8 cellular contexts compared by ENCODE assay signal in the genomic region with DNA sequence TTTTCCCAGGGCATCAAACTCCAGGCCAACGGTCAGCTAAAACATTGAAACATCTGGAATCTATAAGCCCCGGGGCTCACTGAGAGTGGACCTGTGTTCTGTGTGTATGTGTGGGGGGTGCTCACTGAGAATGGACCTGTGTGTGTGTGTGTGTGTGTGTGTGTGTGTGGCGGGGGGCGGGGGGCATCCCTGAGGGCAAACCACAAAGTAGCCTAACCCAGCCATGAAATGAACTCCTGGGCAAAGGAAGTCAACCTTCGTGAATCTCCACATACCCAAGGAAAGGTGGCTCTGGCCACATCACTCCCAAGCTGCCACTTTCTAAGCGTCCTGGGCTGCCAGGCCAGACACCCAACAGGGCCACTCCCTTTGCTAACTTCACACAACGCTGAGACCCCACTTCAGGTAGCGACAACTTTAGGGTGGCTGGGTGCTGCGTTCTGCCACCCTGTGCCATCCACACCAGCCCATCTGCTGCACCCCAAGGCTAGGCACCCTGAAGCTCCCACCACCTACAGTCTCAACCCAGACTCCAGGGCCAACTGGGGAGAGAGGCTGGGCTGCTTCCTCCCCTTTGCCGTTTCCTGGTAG. TPM values are rescaled to one million over a fixed set of nuclear protein-coding genes. Genes with fewer than 3 reads are reported as not detected.
A peak's percentile ranks its signal among the peaks of the same experiment; 100 is the strongest.
DNase-seq lines count a peak whose midpoint lies in the region; ATAC-seq and TF ChIP-seq lines count a peak whose summit lies in the region.

No MANE protein-coding gene starts in this region.

- H3K27ac ChIP-seq in sigmoid colon, result peak overlapping the region; percentile 98 to 99 (median 99)

- peaks cover 7 to 19% (median 13%) of the 10 kb centered on the region in 4 donors for H3K36me3 ChIP-seq in sigmoid colon

- H3K4me3 Mint-ChIP-seq in T-helper 2 cell treated with Interferon-gamma antibody and Interleukin-4, amounts not matched to agents 5 μg/mL and 100 μg/mL, for 36 hours, result peak overlapping the region; percentile 94

- H3K27ac Mint-ChIP-seq in T-helper 2 cell treated with Interferon-gamma antibody and Interleukin-4, amounts not matched to agents 5 μg/mL and 100 μg/mL, for 36 hours, result peak overlapping the region; percentile 87

- DNase-seq in T-helper 2 cell treated with Interferon-gamma antibody and Interleukin-4, amounts not matched to agents 5 μg/mL and 100 μg/mL, for 36 hours (ENCODE audit: low spot score), result no peak
- DNase-seq in fibroblast of pulmonary artery (ENCODE audit: low read depth), result no peak
- no peak for DNase-seq in sigmoid colon
- no peak for DNase-seq in stimulated activated CD4-positive, alpha-beta T cell treated with anti-CD3 and anti-CD28 coated beads, Interleukin-2, amount 100 ng/mL, for 48 hours
- no peak for DNase-seq in NCI-H2081 treated with DMSO at 0.1 percent for 48 hours (lab: John Stamatoyannopoulos, UW)

- peak overlapping the region; percentile 84 for H3K4me3 ChIP-seq in GM12875 (ENCODE audit: low read depth, low read length)
- peak overlapping the region; percentile 85 for H3K4me3 ChIP-seq in fibroblast of pulmonary artery (replicated peaks; ENCODE audit: low read depth, low read length)
- peak overlapping the region; percentile 85 to 99 (median 92) for H3K4me3 ChIP-seq in sigmoid colon

- WGBS in sigmoid colon, 2 donors, result 35 to 60% methylated on average over 10 of the region's 10 CpGs

- peaks cover 3% of the 10 kb centered on the region for H3K27me3 Mint-ChIP-seq in T-helper 2 cell treated with Interferon-gamma antibody and Interleukin-4, amounts not matched to agents 5 μg/mL and 100 μg/mL, for 36 hours (ENCODE audit: low read depth)

- no peak for ATAC-seq in HG02852 (IDR thresholded peaks at IDR 0.05; ENCODE audit: unreplicated experiment)
- ATAC-seq in GM19324 (IDR thresholded peaks at IDR 0.05; ENCODE audit: low FRiP score, unreplicated experiment), result no peak

- peaks cover 15% of the 10 kb centered on the region for H3K4me1 Mint-ChIP-seq in T-helper 2 cell treated with Interferon-gamma antibody and Interleukin-4, amounts not matched to agents 5 μg/mL and 100 μg/mL, for 36 hours (ENCODE audit: low read depth)

- no peak for TF ChIP-seq EP300 in sigmoid colon (IDR thresholded peaks at IDR 0.05)

- peaks cover 0 to 66% (median 61%) of the 10 kb centered on the region in 4 donors for H3K4me1 ChIP-seq in sigmoid colon

- intact Hi-C loops in sigmoid colon (cut with DNase I), result loop anchor here (2.0 kb wide), 1 partner anchor 55 kb away; a partner anchor contains a TSS

- H3K9me3 ChIP-seq in sigmoid colon, result no peaks in the 10 kb centered on the region

- no peaks in the 10 kb centered on the region for H3K9me3 Mint-ChIP-seq in T-helper 2 cell treated with Interferon-gamma antibody and Interleukin-4, amounts not matched to agents 5 μg/mL and 100 μg/mL, for 36 hours

- TF ChIP-seq CTCF in GM12875 (IDR thresholded peaks at IDR 0.05; ENCODE audit: borderline replicate concordance, insufficient read depth, low read depth, low read length) (no peak), fibroblast of pulmonary artery (IDR thresholded peaks at IDR 0.05; ENCODE audit: low read length, missing control alignments) (no peak), sigmoid colon (IDR thresholded peaks at IDR 0.05) (no peak)

- peaks cover 8% of the 10 kb centered on the region for H3K36me3 Mint-ChIP-seq in T-helper 2 cell treated with Interferon-gamma antibody and Interleukin-4, amounts not matched to agents 5 μg/mL and 100 μg/mL, for 36 hours (ENCODE audit: low read depth)

- TF ChIP-seq POLR2A in sigmoid colon (IDR thresholded peaks at IDR 0.05), result no peak

- H3K27me3 ChIP-seq in sigmoid colon, result peaks cover 0 to 13% (median 0%) of the 10 kb centered on the region in 3 donors

RNA-seq across cellular contexts. Expression of a gene that starts 1.6 kb away (rescaled TPM):
- total RNA-seq in sigmoid colon, result 10 to 100 TPM; 16.4 to 21.9 (median 17.0) TPM
- polyA plus RNA-seq in sigmoid colon, result 10 to 100 TPM in 1 of 3 donors, 1 to 10 TPM in 2; 8.8 to 21.9 (median 9.0) TPM

RNA-seq across cellular contexts. Expression of a gene that starts 8.0 kb away (rescaled TPM):
- 10 to 100 TPM; 11.4 to 31.6 (median 14.1) TPM for total RNA-seq in sigmoid colon
- polyA plus RNA-seq in sigmoid colon, result 10 to 100 TPM; 28.8 to 62.2 (median 39.1) TPM

RNA-seq across cellular contexts. Expression of a gene that starts 11.1 kb away (rescaled TPM):
- 1 to 10 TPM; 1.1 to 9.1 (median 2.8) TPM for total RNA-seq in sigmoid colon
- 10 to 100 TPM; 34.2 to 64.9 (median 49.7) TPM for polyA plus RNA-seq in sigmoid colon

RNA-seq across cellular contexts. Expression of a gene that starts 14.8 kb away (rescaled TPM):
- total RNA-seq in sigmoid colon, result 10 to 100 TPM; 11.4 to 24.6 (median 19.3) TPM
- polyA plus RNA-seq in sigmoid colon, result 10 to 100 TPM; 21.6 to 86.4 (median 40.7) TPM

RNA-seq across cellular contexts. Expression of a gene that starts 21.1 kb away (rescaled TPM):
- total RNA-seq in sigmoid colon, result not detected
- not detected for polyA plus RNA-seq in sigmoid colon
